ENCODE assay signal across 16 cellular contexts in genomic region chr1:30473920-30474817, GRCh38.
"Had no signal": no experiment of that assay in that cellular context is flagged by ENCODE, and none has a peak within 500 bp of the region (broad histone marks: within the 10 kb centered on the region; RNA-seq: fewer than 3 reads in every experiment).

No MANE protein-coding gene starts in this region.

- H3K36me3 Mint-ChIP-seq: activated CD4-positive, alpha-beta memory T cell treated with anti-CD3 and anti-CD28 coated beads for 36 hours; activated naive CD4-positive, alpha-beta T cell treated with anti-CD3 and anti-CD28 coated beads, Interleukin-2, amount 50 U/mL, for 24 hours had no signal

- H3K4me1 ChIP-seq: esophagus muscularis mucosa had no signal

- H3K27me3 ChIP-seq: ovary had no signal

- H3K27ac ChIP-seq: coronary artery, esophagus muscularis mucosa, ovary had no signal

- H3K9me3 Mint-ChIP-seq: activated CD4-positive, alpha-beta memory T cell treated with anti-CD3 and anti-CD28 coated beads for 36 hours; activated naive CD4-positive, alpha-beta T cell treated with anti-CD3 and anti-CD28 coated beads, Interleukin-2, amount 50 U/mL, for 24 hours; neural crest cell had no signal

- H3K27ac Mint-ChIP-seq: activated CD4-positive, alpha-beta memory T cell treated with anti-CD3 and anti-CD28 coated beads for 36 hours; activated CD4-positive, alpha-beta T cell treated with anti-CD3 and anti-CD28 coated beads for 36 hours; activated naive CD4-positive, alpha-beta T cell treated with anti-CD3 and anti-CD28 coated beads, Interleukin-2, amount 50 U/mL, for 24 hours had no signal

- ATAC-seq: activated CD4-positive, alpha-beta T cell treated with anti-CD3 and anti-CD28 coated beads for 36 hours; left colon had no signal

- DNase-seq: activated CD4-positive, alpha-beta memory T cell treated with anti-CD3 and anti-CD28 coated beads for 36 hours; activated CD4-positive, alpha-beta T cell treated with anti-CD3 and anti-CD28 coated beads for 36 hours; activated CD8-positive, alpha-beta memory T cell treated with anti-CD3 and anti-CD28 coated beads, Interleukin-2, amount 50 U/mL, for 4 hours; activated T-cell treated with anti-CD3 and anti-CD28 coated beads, Interleukin-2, amount 50 U/mL, for 48 hours; amniotic stem cell; left colon; midbrain; ovary; stimulated activated CD4-positive, alpha-beta T cell treated with anti-CD3 and anti-CD28 coated beads, Interleukin-12 subunit alpha, Interleukin-12 subunit beta, amount 100 ng/mL, for 4 hours; T-helper 1 cell; T1000 had no signal

- H3K4me3 ChIP-seq: coronary artery, esophagus muscularis mucosa, lung, ovary had no signal

- H3K9me3 ChIP-seq: esophagus muscularis mucosa, ovary had no signal

- H3K4me3 Mint-ChIP-seq: activated CD4-positive, alpha-beta memory T cell treated with anti-CD3 and anti-CD28 coated beads for 36 hours; activated CD4-positive, alpha-beta T cell treated with anti-CD3 and anti-CD28 coated beads for 36 hours; activated naive CD4-positive, alpha-beta T cell treated with anti-CD3 and anti-CD28 coated beads, Interleukin-2, amount 50 U/mL, for 24 hours; neural crest cell had no signal

- H3K36me3 ChIP-seq: esophagus muscularis mucosa, ovary had no signal

- H3K4me1 Mint-ChIP-seq: activated CD4-positive, alpha-beta T cell treated with anti-CD3 and anti-CD28 coated beads for 36 hours; activated naive CD4-positive, alpha-beta T cell treated with anti-CD3 and anti-CD28 coated beads, Interleukin-2, amount 50 U/mL, for 24 hours; neural crest cell had no signal
